In the genomic region with DNA sequence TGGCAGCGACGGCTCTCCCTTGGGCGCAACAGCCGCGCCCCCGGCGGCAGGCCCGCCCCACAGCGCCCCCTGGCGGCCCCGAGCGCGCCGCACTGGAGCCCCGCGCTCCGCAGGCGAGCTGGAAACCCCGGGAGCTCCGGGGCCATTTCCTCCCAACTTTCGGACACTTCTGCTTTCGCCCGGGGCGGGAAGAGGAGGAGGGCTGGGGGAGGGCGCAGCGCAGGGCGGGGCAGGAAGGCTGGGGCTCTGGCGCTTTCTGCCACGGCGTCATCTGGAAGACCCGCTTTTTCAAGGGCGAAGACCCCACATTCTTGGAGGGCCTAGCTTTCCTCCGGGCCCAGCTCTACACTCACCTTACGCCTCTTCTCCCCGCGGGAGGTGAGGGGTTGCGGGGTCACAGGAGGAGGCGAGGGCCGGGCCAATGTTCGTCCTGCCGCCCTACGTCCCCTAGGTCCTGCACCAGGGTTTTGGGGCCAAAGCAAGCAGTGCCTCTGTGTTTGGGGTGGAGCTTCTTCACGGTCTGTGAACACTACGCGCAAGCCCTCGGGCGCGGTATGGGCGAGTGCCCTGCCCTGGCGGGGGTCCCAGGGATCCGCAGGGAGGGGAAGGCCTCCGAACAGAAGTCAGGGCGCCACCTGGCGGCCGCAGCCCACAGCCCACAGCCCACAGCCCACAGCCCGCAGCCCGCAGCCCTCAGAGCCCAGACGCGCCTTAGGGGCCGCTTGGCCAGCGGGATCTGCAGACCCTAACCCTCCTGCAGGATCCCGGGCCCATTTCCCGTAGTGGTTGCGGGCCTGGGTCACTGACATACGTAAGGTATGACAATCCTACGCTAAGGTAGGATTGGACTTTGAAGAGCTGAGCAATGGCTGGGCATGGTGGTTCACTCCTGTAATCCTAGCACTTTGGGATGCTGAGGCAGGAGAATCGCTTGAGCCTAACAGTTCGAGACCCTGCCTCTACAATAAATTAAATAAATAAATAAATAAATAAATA, we compare ENCODE assay signal across 1 cellular context.
A peak's percentile ranks its signal among the peaks of the same experiment; 100 is the strongest.
TF ChIP-seq lines count a peak whose summit lies in the region.

No MANE protein-coding gene starts in this region.

TF ChIP-seq in HepG2, 621 proteins besides CTCF, POLR2A, EP300 and RAD21 (continued from another document and continues in another):
- TF ChIP-seq, protein P1, sequence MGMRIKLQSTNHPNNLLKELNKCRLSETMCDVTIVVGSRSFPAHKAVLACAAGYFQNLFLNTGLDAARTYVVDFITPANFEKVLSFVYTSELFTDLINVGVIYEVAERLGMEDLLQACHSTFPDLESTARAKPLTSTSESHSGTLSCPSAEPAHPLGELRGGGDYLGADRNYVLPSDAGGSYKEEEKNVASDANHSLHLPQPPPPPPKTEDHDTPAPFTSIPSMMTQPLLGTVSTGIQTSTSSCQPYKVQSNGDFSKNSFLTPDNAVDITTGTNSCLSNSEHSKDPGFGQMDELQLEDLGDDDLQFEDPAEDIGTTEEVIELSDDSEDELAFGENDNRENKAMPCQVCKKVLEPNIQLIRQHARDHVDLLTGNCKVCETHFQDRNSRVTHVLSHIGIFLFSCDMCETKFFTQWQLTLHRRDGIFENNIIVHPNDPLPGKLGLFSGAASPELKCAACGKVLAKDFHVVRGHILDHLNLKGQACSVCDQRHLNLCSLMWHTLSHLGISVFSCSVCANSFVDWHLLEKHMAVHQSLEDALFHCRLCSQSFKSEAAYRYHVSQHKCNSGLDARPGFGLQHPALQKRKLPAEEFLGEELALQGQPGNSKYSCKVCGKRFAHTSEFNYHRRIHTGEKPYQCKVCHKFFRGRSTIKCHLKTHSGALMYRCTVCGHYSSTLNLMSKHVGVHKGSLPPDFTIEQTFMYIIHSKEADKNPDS (CRISPR knock-in tag; IDR thresholded peaks at IDR 0.05), result 0 out of 2 replicates have a peak, but pooled peaks have one; percentile 31
- TF ChIP-seq CHCHD3 (CRISPR knock-in tag; IDR thresholded peaks at IDR 0.05), result no peak
- peak; percentile 77 for TF ChIP-seq FOXC1 (CRISPR knock-in tag; IDR thresholded peaks at IDR 0.05; ENCODE audit: borderline replicate concordance)
- no peak for TF ChIP-seq JUND (CRISPR knock-in tag; IDR thresholded peaks at IDR 0.05)
- peak; percentile 26; the same call in 1 of the 2 replicates for TF ChIP-seq ZNF891 (CRISPR knock-in tag; IDR thresholded peaks at IDR 0.05)
- TF ChIP-seq, protein P2, sequence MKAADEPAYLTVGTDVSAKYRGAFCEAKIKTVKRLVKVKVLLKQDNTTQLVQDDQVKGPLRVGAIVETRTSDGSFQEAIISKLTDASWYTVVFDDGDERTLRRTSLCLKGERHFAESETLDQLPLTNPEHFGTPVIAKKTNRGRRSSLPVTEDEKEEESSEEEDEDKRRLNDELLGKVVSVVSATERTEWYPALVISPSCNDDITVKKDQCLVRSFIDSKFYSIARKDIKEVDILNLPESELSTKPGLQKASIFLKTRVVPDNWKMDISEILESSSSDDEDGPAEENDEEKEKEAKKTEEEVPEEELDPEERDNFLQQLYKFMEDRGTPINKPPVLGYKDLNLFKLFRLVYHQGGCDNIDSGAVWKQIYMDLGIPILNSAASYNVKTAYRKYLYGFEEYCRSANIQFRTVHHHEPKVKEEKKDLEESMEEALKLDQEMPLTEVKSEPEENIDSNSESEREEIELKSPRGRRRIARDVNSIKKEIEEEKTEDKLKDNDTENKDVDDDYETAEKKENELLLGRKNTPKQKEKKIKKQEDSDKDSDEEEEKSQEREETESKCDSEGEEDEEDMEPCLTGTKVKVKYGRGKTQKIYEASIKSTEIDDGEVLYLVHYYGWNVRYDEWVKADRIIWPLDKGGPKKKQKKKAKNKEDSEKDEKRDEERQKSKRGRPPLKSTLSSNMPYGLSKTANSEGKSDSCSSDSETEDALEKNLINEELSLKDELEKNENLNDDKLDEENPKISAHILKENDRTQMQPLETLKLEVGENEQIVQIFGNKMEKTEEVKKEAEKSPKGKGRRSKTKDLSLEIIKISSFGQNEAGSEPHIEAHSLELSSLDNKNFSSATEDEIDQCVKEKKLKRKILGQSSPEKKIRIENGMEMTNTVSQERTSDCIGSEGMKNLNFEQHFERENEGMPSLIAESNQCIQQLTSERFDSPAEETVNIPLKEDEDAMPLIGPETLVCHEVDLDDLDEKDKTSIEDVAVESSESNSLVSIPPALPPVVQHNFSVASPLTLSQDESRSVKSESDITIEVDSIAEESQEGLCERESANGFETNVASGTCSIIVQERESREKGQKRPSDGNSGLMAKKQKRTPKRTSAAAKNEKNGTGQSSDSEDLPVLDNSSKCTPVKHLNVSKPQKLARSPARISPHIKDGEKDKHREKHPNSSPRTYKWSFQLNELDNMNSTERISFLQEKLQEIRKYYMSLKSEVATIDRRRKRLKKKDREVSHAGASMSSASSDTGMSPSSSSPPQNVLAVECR (CRISPR knock-in tag; IDR thresholded peaks at IDR 0.05; ENCODE audit: borderline replicate concordance), result peak; percentile 57; the same call in 1 of the 2 replicates
- TF ChIP-seq, protein P3, sequence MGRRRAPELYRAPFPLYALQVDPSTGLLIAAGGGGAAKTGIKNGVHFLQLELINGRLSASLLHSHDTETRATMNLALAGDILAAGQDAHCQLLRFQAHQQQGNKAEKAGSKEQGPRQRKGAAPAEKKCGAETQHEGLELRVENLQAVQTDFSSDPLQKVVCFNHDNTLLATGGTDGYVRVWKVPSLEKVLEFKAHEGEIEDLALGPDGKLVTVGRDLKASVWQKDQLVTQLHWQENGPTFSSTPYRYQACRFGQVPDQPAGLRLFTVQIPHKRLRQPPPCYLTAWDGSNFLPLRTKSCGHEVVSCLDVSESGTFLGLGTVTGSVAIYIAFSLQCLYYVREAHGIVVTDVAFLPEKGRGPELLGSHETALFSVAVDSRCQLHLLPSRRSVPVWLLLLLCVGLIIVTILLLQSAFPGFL (CRISPR knock-in tag; IDR thresholded peaks at IDR 0.05), result no peak
- TF ChIP-seq, protein P4, sequence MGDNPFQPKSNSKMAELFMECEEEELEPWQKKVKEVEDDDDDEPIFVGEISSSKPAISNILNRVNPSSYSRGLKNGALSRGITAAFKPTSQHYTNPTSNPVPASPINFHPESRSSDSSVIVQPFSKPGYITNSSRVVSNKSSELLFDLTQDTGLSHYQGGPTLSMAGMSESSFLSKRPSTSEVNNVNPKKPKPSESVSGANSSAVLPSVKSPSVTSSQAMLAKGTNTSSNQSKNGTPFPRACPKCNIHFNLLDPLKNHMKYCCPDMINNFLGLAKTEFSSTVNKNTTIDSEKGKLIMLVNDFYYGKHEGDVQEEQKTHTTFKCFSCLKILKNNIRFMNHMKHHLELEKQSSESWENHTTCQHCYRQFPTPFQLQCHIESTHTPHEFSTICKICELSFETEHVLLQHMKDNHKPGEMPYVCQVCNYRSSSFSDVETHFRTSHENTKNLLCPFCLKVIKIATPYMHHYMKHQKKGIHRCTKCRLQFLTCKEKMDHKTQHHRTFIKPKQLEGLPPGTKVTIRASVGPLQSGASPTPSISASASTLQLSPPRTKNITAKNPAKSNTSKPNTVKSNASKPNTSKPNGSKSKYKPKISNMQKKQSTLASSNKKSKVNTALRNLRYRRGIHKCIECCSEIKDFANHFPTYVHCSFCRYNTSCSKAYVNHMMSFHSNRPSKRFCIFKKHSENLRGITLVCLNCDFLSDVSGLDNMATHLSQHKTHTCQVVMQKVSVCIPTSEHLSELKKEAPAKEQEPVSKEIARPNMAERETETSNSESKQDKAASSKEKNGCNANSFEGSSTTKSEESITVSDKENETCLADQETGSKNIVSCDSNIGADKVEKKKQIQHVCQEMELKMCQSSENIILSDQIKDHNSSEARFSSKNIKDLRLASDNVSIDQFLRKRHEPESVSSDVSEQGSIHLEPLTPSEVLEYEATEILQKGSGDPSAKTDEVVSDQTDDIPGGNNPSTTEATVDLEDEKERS (CRISPR knock-in tag; IDR thresholded peaks at IDR 0.05), result 0 out of 2 replicates have a peak, but pooled peaks have one; percentile 76
- no peak for TF ChIP-seq IKZF4 (CRISPR knock-in tag; IDR thresholded peaks at IDR 0.05; ENCODE audit: borderline replicate concordance, low read depth, not compliant biosample characterization)
- 0 out of 2 replicates have a peak, but pooled peaks have one; percentile 48 for TF ChIP-seq PHF21A (CRISPR knock-in tag; IDR thresholded peaks at IDR 0.05)
- peak; percentile 85; the same call in 1 of the 2 replicates for TF ChIP-seq BRD4 (CRISPR knock-in tag; IDR thresholded peaks at IDR 0.05)
- TF ChIP-seq THYN1 (CRISPR knock-in tag; IDR thresholded peaks at IDR 0.05; ENCODE audit: borderline replicate concordance, low read depth), result 0 out of 2 replicates have a peak, but pooled peaks have one; percentile 51
- TF ChIP-seq, protein P5, sequence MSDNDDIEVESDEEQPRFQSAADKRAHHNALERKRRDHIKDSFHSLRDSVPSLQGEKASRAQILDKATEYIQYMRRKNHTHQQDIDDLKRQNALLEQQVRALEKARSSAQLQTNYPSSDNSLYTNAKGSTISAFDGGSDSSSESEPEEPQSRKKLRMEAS (IDR thresholded peaks at IDR 0.05), result 0 out of 2 replicates have a peak, but pooled peaks have one; percentile 42
- TF ChIP-seq TOE1 (CRISPR knock-in tag; IDR thresholded peaks at IDR 0.05), result no peak
- peak; percentile 41 for TF ChIP-seq ZNF883 (CRISPR knock-in tag; IDR thresholded peaks at IDR 0.05; ENCODE audit: not compliant biosample characterization)
- TF ChIP-seq ZNF530 (CRISPR knock-in tag; IDR thresholded peaks at IDR 0.05; ENCODE audit: low read depth), result no peak
- TF ChIP-seq, protein P6, sequence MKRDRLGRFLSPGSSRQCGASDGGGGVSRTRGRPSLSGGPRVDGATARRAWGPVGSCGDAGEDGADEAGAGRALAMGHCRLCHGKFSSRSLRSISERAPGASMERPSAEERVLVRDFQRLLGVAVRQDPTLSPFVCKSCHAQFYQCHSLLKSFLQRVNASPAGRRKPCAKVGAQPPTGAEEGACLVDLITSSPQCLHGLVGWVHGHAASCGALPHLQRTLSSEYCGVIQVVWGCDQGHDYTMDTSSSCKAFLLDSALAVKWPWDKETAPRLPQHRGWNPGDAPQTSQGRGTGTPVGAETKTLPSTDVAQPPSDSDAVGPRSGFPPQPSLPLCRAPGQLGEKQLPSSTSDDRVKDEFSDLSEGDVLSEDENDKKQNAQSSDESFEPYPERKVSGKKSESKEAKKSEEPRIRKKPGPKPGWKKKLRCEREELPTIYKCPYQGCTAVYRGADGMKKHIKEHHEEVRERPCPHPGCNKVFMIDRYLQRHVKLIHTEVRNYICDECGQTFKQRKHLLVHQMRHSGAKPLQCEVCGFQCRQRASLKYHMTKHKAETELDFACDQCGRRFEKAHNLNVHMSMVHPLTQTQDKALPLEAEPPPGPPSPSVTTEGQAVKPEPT (CRISPR knock-in tag; IDR thresholded peaks at IDR 0.05; ENCODE audit: low read depth), result 0 out of 2 replicates have a peak, but pooled peaks have one; percentile 24
- no peak for TF ChIP-seq ATF7-NPFF (CRISPR knock-in tag; IDR thresholded peaks at IDR 0.05; ENCODE audit: low read depth)
- peak; percentile 62; the same call in 1 of the 2 replicates for TF ChIP-seq MYC (CRISPR knock-in tag; IDR thresholded peaks at IDR 0.05; ENCODE audit: borderline replicate concordance)
- no peak for TF ChIP-seq SYNCRIP (IDR thresholded peaks at IDR 0.05; ENCODE audit: insufficient read depth, low read depth, low read length)
- TF ChIP-seq, protein P7, sequence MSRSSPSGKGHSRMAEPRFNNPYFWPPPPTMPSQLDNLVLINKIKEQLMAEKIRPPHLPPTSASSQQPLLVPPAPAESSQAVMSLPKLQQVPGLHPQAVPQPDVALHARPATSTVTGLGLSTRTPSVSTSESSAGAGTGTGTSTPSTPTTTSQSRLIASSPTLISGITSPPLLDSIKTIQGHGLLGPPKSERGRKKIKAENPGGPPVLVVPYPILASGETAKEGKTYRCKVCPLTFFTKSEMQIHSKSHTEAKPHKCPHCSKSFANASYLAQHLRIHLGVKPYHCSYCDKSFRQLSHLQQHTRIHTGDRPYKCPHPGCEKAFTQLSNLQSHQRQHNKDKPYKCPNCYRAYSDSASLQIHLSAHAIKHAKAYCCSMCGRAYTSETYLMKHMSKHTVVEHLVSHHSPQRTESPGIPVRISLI (CRISPR knock-in tag; IDR thresholded peaks at IDR 0.05; ENCODE audit: borderline replicate concordance), result no peak
- TF ChIP-seq ZNF547 (CRISPR knock-in tag; IDR thresholded peaks at IDR 0.05), result 0 out of 2 replicates have a peak, but pooled peaks have one; percentile 35
- no peak for TF ChIP-seq HMGA1 (CRISPR knock-in tag; conservative IDR thresholded peaks at IDR 0.05)
- peak; percentile 75 for TF ChIP-seq ZNF788 (CRISPR knock-in tag; IDR thresholded peaks at IDR 0.05; ENCODE audit: borderline replicate concordance)
- TF ChIP-seq, protein P8, sequence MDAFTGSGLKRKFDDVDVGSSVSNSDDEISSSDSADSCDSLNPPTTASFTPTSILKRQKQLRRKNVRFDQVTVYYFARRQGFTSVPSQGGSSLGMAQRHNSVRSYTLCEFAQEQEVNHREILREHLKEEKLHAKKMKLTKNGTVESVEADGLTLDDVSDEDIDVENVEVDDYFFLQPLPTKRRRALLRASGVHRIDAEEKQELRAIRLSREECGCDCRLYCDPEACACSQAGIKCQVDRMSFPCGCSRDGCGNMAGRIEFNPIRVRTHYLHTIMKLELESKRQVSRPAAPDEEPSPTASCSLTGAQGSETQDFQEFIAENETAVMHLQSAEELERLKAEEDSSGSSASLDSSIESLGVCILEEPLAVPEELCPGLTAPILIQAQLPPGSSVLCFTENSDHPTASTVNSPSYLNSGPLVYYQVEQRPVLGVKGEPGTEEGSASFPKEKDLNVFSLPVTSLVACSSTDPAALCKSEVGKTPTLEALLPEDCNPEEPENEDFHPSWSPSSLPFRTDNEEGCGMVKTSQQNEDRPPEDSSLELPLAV (CRISPR knock-in tag; conservative IDR thresholded peaks at IDR 0.05; ENCODE audit: low read depth), result no peak
- TF ChIP-seq CHD2 (IDR thresholded peaks at IDR 0.05; ENCODE audit: low read depth, low read length), result no peak
- TF ChIP-seq, protein P9, sequence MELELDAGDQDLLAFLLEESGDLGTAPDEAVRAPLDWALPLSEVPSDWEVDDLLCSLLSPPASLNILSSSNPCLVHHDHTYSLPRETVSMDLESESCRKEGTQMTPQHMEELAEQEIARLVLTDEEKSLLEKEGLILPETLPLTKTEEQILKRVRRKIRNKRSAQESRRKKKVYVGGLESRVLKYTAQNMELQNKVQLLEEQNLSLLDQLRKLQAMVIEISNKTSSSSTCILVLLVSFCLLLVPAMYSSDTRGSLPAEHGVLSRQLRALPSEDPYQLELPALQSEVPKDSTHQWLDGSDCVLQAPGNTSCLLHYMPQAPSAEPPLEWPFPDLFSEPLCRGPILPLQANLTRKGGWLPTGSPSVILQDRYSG (CRISPR knock-in tag; IDR thresholded peaks at IDR 0.05), result no peak; the same call in 1 of the 2 replicates
- TF ChIP-seq ZNF136 (CRISPR knock-in tag; IDR thresholded peaks at IDR 0.05; ENCODE audit: low read depth), result peak; percentile 41; the same call in 1 of the 2 replicates
- no peak for TF ChIP-seq ZNF251 (CRISPR knock-in tag; IDR thresholded peaks at IDR 0.05)
- TF ChIP-seq, protein P10, sequence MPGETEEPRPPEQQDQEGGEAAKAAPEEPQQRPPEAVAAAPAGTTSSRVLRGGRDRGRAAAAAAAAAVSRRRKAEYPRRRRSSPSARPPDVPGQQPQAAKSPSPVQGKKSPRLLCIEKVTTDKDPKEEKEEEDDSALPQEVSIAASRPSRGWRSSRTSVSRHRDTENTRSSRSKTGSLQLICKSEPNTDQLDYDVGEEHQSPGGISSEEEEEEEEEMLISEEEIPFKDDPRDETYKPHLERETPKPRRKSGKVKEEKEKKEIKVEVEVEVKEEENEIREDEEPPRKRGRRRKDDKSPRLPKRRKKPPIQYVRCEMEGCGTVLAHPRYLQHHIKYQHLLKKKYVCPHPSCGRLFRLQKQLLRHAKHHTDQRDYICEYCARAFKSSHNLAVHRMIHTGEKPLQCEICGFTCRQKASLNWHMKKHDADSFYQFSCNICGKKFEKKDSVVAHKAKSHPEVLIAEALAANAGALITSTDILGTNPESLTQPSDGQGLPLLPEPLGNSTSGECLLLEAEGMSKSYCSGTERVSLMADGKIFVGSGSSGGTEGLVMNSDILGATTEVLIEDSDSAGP (CRISPR knock-in tag; IDR thresholded peaks at IDR 0.05; ENCODE audit: borderline replicate concordance), result peak; percentile 62
- TF ChIP-seq NONO (IDR thresholded peaks at IDR 0.05), result no peak
- 0 out of 2 replicates have a peak, but pooled peaks have one; percentile 53 for TF ChIP-seq NONO (CRISPR knock-in tag; conservative IDR thresholded peaks at IDR 0.05)
- TF ChIP-seq ZNF605 (CRISPR knock-in tag; IDR thresholded peaks at IDR 0.05), result peak; percentile 70; the same call in 1 of the 2 replicates
